Comparison of ENCODE assay signal across 17 cellular contexts in the genomic region with DNA sequence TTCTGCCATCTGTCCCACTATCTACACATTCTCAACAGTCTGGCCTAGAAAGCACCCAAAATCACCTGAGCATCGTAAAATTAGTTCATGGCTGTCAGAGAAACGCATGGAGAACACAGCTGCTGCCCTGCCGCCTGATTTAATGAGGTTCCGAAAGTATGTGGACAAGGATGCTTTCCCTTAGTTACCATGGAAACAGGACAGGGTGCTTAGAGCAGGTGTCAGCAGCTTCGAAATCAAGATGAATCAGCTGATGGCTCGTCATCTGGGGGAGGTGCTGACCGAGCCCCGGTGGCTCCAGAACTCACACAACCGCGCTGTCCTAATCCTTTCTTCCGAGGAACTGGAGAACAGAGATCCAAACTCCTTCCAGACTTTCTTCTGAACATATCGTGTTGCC.
DNase-seq lines count a peak whose midpoint lies in the region; ATAC-seq and TF ChIP-seq lines count a peak whose summit lies in the region.
"Had no signal": no experiment of that assay in that cellular context is flagged by ENCODE, and none has a peak within 500 bp of the region (broad histone marks: within the 10 kb centered on the region; RNA-seq: fewer than 3 reads in every experiment).

No MANE protein-coding gene starts in this region.

- H3K27ac ChIP-seq in dorsolateral prefrontal cortex, result no peak overlapping the region
- H3K27ac ChIP-seq: 22Rv1 had no signal

- TF ChIP-seq CTCF in dorsolateral prefrontal cortex (IDR thresholded peaks at IDR 0.05 in 54 of 56, conservative IDR thresholded peaks at IDR 0.05 in 2 of 56; ENCODE audit: low read depth in 1 of 56, partially characterized antibody in 56 of 56) (no peak), retinal pigment epithelial cell (conservative IDR thresholded peaks at IDR 0.05; ENCODE audit: low read depth, low read length) (no peak)

- H3K4me3 Mint-ChIP-seq in stimulated activated naive B cell treated with anti-CD40 and anti-IgM and Interleukin-4, amounts not matched to agents 10 μg/mL and 1 μg/mL and 100 μg/mL, for 72 hours, result no peak overlapping the region
- H3K4me3 Mint-ChIP-seq: activated T-helper 17 cell treated with anti-CD3 and anti-CD28 coated beads, Interleukin-2, amount 50 U/mL, for 72 hours; central memory CD8-positive, alpha-beta T cell had no signal

- ATAC-seq in stimulated activated naive B cell treated with anti-CD40 and anti-IgM and Interleukin-4, amounts not matched to agents 10 μg/mL and 1 μg/mL and 100 μg/mL, for 72 hours (replicated peaks), result no peak
- ATAC-seq in GM18502 (IDR thresholded peaks at IDR 0.05; ENCODE audit: poor library complexity, unreplicated experiment), result no peak
- ATAC-seq: activated T-helper 17 cell treated with anti-CD3 and anti-CD28 coated beads, Interleukin-2, amount 50 U/mL, for 72 hours; left ventricle myocardium superior had no signal

- intact Hi-C loops in dorsolateral prefrontal cortex (cut with DNase I), result no loop called here

- peak overlapping the region in 4 of 59 donors; percentile 16 to 36 (median 24) for H3K4me3 ChIP-seq in dorsolateral prefrontal cortex
- H3K4me3 ChIP-seq in retinal pigment epithelial cell (ENCODE audit: low read length), result no peak overlapping the region
- H3K4me3 ChIP-seq: smooth muscle cell had no signal

- DNase-seq in DMS153 (lab: John Stamatoyannopoulos, UW) (peak; percentile 32), DMS153 treated with DMSO at 0.1 percent for 48 hours (lab: John Stamatoyannopoulos, UW; ENCODE audit: unreplicated experiment) (no peak), NCI-H2196 (lab: John Stamatoyannopoulos, UW; ENCODE audit: unreplicated experiment) (peak; percentile 50), dorsolateral prefrontal cortex (peak in 7 of 10 donors; percentile 29 to 63 (median 50)), retinal pigment epithelial cell (ENCODE audit: low read depth) (peak; percentile 32), NCI-H1436 treated with DMSO at 0.1 percent for 48 hours (lab: John Stamatoyannopoulos, UW) (no peak)
- no peak for DNase-seq in stimulated activated naive B cell treated with anti-CD40 and anti-IgM and Interleukin-4, amounts not matched to agents 10 μg/mL and 1 μg/mL and 100 μg/mL, for 72 hours
- DNase-seq: left ventricle myocardium superior; NCI-H187 treated with DMSO at 0.1 percent for 48 hours; stimulated activated naive CD4-positive, alpha-beta T cell treated with Interleukin-2 at 50 U/mL for 16 hours; T-helper 2 cell; trophoblast cell had no signal

- no peaks in the 10 kb centered on the region for H3K4me1 Mint-ChIP-seq in stimulated activated naive B cell treated with anti-CD40 and anti-IgM and Interleukin-4, amounts not matched to agents 10 μg/mL and 1 μg/mL and 100 μg/mL, for 72 hours
- H3K4me1 Mint-ChIP-seq: activated T-helper 17 cell treated with anti-CD3 and anti-CD28 coated beads, Interleukin-2, amount 50 U/mL, for 72 hours; central memory CD8-positive, alpha-beta T cell had no signal

- H3K27ac Mint-ChIP-seq in stimulated activated naive B cell treated with anti-CD40 and anti-IgM and Interleukin-4, amounts not matched to agents 10 μg/mL and 1 μg/mL and 100 μg/mL, for 72 hours, result no peak overlapping the region
- H3K27ac Mint-ChIP-seq: activated T-helper 17 cell treated with anti-CD3 and anti-CD28 coated beads, Interleukin-2, amount 50 U/mL, for 72 hours had no signal

- H3K27me3 Mint-ChIP-seq in stimulated activated naive B cell treated with anti-CD40 and anti-IgM and Interleukin-4, amounts not matched to agents 10 μg/mL and 1 μg/mL and 100 μg/mL, for 72 hours, result peaks cover 12 to 23% of the 10 kb centered on the region in 2 donors

- no peaks in the 10 kb centered on the region for H3K9me3 Mint-ChIP-seq in stimulated activated naive B cell treated with anti-CD40 and anti-IgM and Interleukin-4, amounts not matched to agents 10 μg/mL and 1 μg/mL and 100 μg/mL, for 72 hours
- H3K9me3 Mint-ChIP-seq: activated T-helper 17 cell treated with anti-CD3 and anti-CD28 coated beads, Interleukin-2, amount 50 U/mL, for 72 hours had no signal

- no peaks in the 10 kb centered on the region for H3K36me3 Mint-ChIP-seq in stimulated activated naive B cell treated with anti-CD40 and anti-IgM and Interleukin-4, amounts not matched to agents 10 μg/mL and 1 μg/mL and 100 μg/mL, for 72 hours

- H3K27me3 ChIP-seq in dorsolateral prefrontal cortex, result peaks cover 0 to 15% (median 0%) of the 10 kb centered on the region in 45 donors

Comparison
In these comparisons a context has a peak if more than half of its experiments do, and no peak if none do; other contexts are left out.
1. DNase-seq: peak in DMS153 (single experiment), NCI-H2196 (single experiment), dorsolateral prefrontal cortex (7 of 10) and retinal pigment epithelial cell (single experiment); none in DMS153 treated with DMSO at 0.1 percent for 48 hours (single experiment), NCI-H1436 treated with DMSO at 0.1 percent for 48 hours (single experiment) and stimulated activated naive B cell treated with anti-CD40 and anti-IgM and Interleukin-4, amounts not matched to agents 10 μg/mL and 1 μg/mL and 100 μg/mL, for 72 hours (single experiment).